ENCODE assay signal across 18 cellular contexts in the genomic region with DNA sequence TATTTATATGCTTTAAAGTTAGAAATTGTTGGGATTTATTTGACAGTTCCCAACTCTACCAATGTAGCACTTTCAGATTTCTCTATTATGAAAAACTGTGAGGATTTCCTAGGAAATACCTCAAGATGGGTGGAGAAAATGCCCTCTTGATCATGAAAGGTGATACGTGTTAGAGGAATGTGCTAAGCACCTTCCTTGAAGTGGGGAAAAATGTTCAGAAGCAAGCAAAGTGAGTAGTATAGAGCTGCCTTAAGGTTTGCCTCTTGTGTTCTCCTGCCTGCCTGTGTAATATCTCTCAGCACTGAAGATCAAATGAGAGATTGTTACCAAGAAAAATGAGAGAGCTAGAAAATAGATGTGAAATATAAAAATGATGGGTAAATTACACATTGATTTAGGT. TPM values are rescaled to one million over a fixed set of nuclear protein-coding genes. Genes with fewer than 3 reads are reported as not detected.
DNase-seq lines count a peak whose midpoint lies in the region; ATAC-seq and TF ChIP-seq lines count a peak whose summit lies in the region.
"Had no signal": no experiment of that assay in that cellular context is flagged by ENCODE, and none has a peak within 500 bp of the region (broad histone marks: within the 10 kb centered on the region; RNA-seq: fewer than 3 reads in every experiment).

No MANE protein-coding gene starts in this region.

- peaks cover 59% of the 10 kb centered on the region for H3K4me1 ChIP-seq in RWPE2 (ENCODE audit: insufficient read depth, poor library complexity, severe bottlenecking)
- H3K4me1 ChIP-seq in thoracic aorta (ENCODE audit: control insufficient read depth in 1 of 2, low read depth in 2 of 2): peaks cover 48 to 59% of the 10 kb centered on the region in 2 donors
- H3K4me1 ChIP-seq: BLaER1 treated with 17β-estradiol and CSF1 and Interleukin-3, amounts not matched to agents 10 nM and 100 nM had no signal

- H3K4me1 Mint-ChIP-seq in HFFc6 (ENCODE audit: low read depth): peaks cover 69% of the 10 kb centered on the region
- no peaks in the 10 kb centered on the region for H3K4me1 Mint-ChIP-seq in activated CD4-positive, alpha-beta T cell treated with anti-CD3 and anti-CD28 coated beads, Interleukin-2, amount 10 ng/mL, durations not matched to agents 24 days and 14 days
- H3K4me1 Mint-ChIP-seq: activated CD4-positive, alpha-beta T cell treated with anti-CD3 and anti-CD28 coated beads, Interleukin-2, amount 10 ng/mL, durations not matched to agents 7 days and 5 days; naive thymus-derived CD4-positive, alpha-beta T cell had no signal

- H3K27ac ChIP-seq in RWPE2 (ENCODE audit: poor library complexity, severe bottlenecking): peak overlapping the region; percentile 85
- peak overlapping the region; percentile 12 to 94 for H3K27ac ChIP-seq in thoracic aorta
- H3K27ac ChIP-seq: BLaER1 treated with 17β-estradiol and CSF1 and Interleukin-3, amounts not matched to agents 10 nM and 100 nM; brain microvascular endothelial cell; suprapubic skin had no signal

- no peak overlapping the region for H3K4me3 ChIP-seq in RWPE2 (ENCODE audit: severe bottlenecking)
- no peak overlapping the region for H3K4me3 ChIP-seq in thoracic aorta
- H3K4me3 ChIP-seq: BLaER1 treated with 17β-estradiol and CSF1 and Interleukin-3, amounts not matched to agents 10 nM and 100 nM; suprapubic skin had no signal

- H3K9me3 Mint-ChIP-seq in HFFc6: no peaks in the 10 kb centered on the region
- H3K9me3 Mint-ChIP-seq in activated CD4-positive, alpha-beta T cell treated with anti-CD3 and anti-CD28 coated beads, Interleukin-2, amount 10 ng/mL, durations not matched to agents 24 days and 14 days: no peaks in the 10 kb centered on the region
- H3K9me3 Mint-ChIP-seq: activated CD4-positive, alpha-beta T cell treated with anti-CD3 and anti-CD28 coated beads, Interleukin-2, amount 10 ng/mL, durations not matched to agents 7 days and 5 days had no signal

- peak overlapping the region; percentile 9; the same call in 1 of the 2 replicates for H3K4me3 Mint-ChIP-seq in HFFc6
- H3K4me3 Mint-ChIP-seq in activated CD4-positive, alpha-beta T cell treated with anti-CD3 and anti-CD28 coated beads, Interleukin-2, amount 10 ng/mL, durations not matched to agents 24 days and 14 days: no peak overlapping the region
- H3K4me3 Mint-ChIP-seq: activated CD4-positive, alpha-beta T cell treated with anti-CD3 and anti-CD28 coated beads, Interleukin-2, amount 10 ng/mL, durations not matched to agents 7 days and 5 days; naive thymus-derived CD4-positive, alpha-beta T cell had no signal

- peaks cover 41% of the 10 kb centered on the region for H3K36me3 Mint-ChIP-seq in HFFc6 (ENCODE audit: low read depth)
- no peaks in the 10 kb centered on the region for H3K36me3 Mint-ChIP-seq in activated CD4-positive, alpha-beta T cell treated with anti-CD3 and anti-CD28 coated beads, Interleukin-2, amount 10 ng/mL, durations not matched to agents 24 days and 14 days (ENCODE audit: low read depth)
- H3K36me3 Mint-ChIP-seq: naive thymus-derived CD4-positive, alpha-beta T cell had no signal

- peaks cover 52% of the 10 kb centered on the region for H3K36me3 ChIP-seq in RWPE2 (ENCODE audit: low read depth)
- peaks cover under 1% of the 10 kb centered on the region for H3K36me3 ChIP-seq in thoracic aorta

- H3K9me3 ChIP-seq in RWPE2 (ENCODE audit: severe bottlenecking) (no peaks in the 10 kb centered on the region), thoracic aorta (no peaks in the 10 kb centered on the region)
- H3K9me3 ChIP-seq: BLaER1 treated with 17β-estradiol and CSF1 and Interleukin-3, amounts not matched to agents 10 nM and 100 nM; suprapubic skin had no signal

- intact Hi-C loops in activated CD4-positive, alpha-beta T cell treated with anti-CD3 and anti-CD28 coated beads, Interleukin-2, amount 10 ng/mL, durations not matched to agents 24 days and 14 days (cut with micrococcal nuclease): no loop called here

- no peak for DNase-seq in HFFc6
- no peak for DNase-seq in RWPE2 (ENCODE audit: low spot score)
- DNase-seq in iPS-NIHi7 (ENCODE audit: extremely low spot score): peak; percentile 19
- no peak for DNase-seq in thoracic aorta (ENCODE audit: low spot score)
- DNase-seq in SIG-M5 treated with dmso at 0.1 percent for 504 hours (lab: John Stamatoyannopoulos, UW; ENCODE audit: unreplicated experiment): no peak
- no peak for DNase-seq in stimulated activated naive CD8-positive, alpha-beta T cell treated with anti-CD3 and anti-CD28 coated beads, Interleukin-15, Interleukin-2, amounts not matched to agents 100 U/mL and 50 U/mL, for 24 hours
- DNase-seq in activated CD4-positive, alpha-beta T cell treated with anti-CD3 and anti-CD28 coated beads, Interleukin-2, amount 10 ng/mL, durations not matched to agents 24 days and 14 days: no peak
- DNase-seq: activated CD4-positive, alpha-beta T cell treated with anti-CD3 and anti-CD28 coated beads, Interleukin-2, amount 10 ng/mL, durations not matched to agents 7 days and 5 days; activated naive CD4-positive, alpha-beta T cell treated with anti-CD3 and anti-CD28 coated beads, Interleukin-2, amount 50 U/mL, for 16 hours; brain microvascular endothelial cell; effector CD4-positive, alpha-beta T cell; left ventricle myocardium superior; naive thymus-derived CD4-positive, alpha-beta T cell; NCI-H774; stimulated activated CD4-positive, alpha-beta T cell treated with anti-CD3 and anti-CD28 coated beads, Interleukin-1b, Interleukin-23, amount 100 ng/mL, for 48 hours had no signal

- peak overlapping the region; percentile 57 for H3K27ac Mint-ChIP-seq in HFFc6
- no peak overlapping the region for H3K27ac Mint-ChIP-seq in activated CD4-positive, alpha-beta T cell treated with anti-CD3 and anti-CD28 coated beads, Interleukin-2, amount 10 ng/mL, durations not matched to agents 24 days and 14 days
- H3K27ac Mint-ChIP-seq: activated CD4-positive, alpha-beta T cell treated with anti-CD3 and anti-CD28 coated beads, Interleukin-2, amount 10 ng/mL, durations not matched to agents 7 days and 5 days; naive thymus-derived CD4-positive, alpha-beta T cell had no signal

- 0 out of 2 replicates have a peak, but pooled peaks cover 2% of the 10 kb centered on the region for H3K27me3 Mint-ChIP-seq in HFFc6 (ENCODE audit: insufficient read depth)
- peaks cover 2% of the 10 kb centered on the region for H3K27me3 Mint-ChIP-seq in activated CD4-positive, alpha-beta T cell treated with anti-CD3 and anti-CD28 coated beads, Interleukin-2, amount 10 ng/mL, durations not matched to agents 24 days and 14 days

- no peak for TF ChIP-seq CTCF in HFFc6 (IDR thresholded peaks at IDR 0.05)
- TF ChIP-seq CTCF in RWPE2 (IDR thresholded peaks at IDR 0.05; ENCODE audit: poor library complexity, severe bottlenecking): no peak
- no peak for TF ChIP-seq CTCF in thoracic aorta (IDR thresholded peaks at IDR 0.05)

- no peaks in the 10 kb centered on the region for H3K27me3 ChIP-seq in RWPE2 (ENCODE audit: insufficient read depth, poor library complexity, severe bottlenecking)
- H3K27me3 ChIP-seq in thoracic aorta (replicated peaks; ENCODE audit: insufficient read depth): no peaks in the 10 kb centered on the region
- H3K27me3 ChIP-seq: BLaER1 treated with 17β-estradiol and CSF1 and Interleukin-3, amounts not matched to agents 10 nM and 100 nM; brain microvascular endothelial cell; suprapubic skin had no signal

- ATAC-seq in RWPE2 (ENCODE audit: low read depth) (peak; percentile 88), thoracic aorta (ENCODE audit: insufficient number of reproducible peaks, low FRiP score, low read depth) (no peak)
- no peak for ATAC-seq in stimulated activated naive CD8-positive, alpha-beta T cell treated with anti-CD3 and anti-CD28 coated beads, Interleukin-15, Interleukin-2, amounts not matched to agents 100 U/mL and 50 U/mL, for 24 hours
- ATAC-seq: left ventricle myocardium superior; naive thymus-derived CD4-positive, alpha-beta T cell; Right ventricle myocardium inferior had no signal

RNA-seq across cellular contexts. Expression of a gene that starts 58.2 kb away (rescaled TPM):
- total RNA-seq in HFFc6 (2021; fragmentation: NEBNext Ultra II Directional; extraction: Animal tissue kit (Norgen Biotek cat#: 25700)): 100 to 1,000 TPM; 120 to 159 (median 133) TPM
- 100 to 1,000 TPM; 355 to 434 TPM for total RNA-seq in thoracic aorta
- total RNA-seq in activated CD4-positive, alpha-beta T cell treated with anti-CD3 and anti-CD28 coated beads, Interleukin-2, amount 10 ng/mL, durations not matched to agents 24 days and 14 days: not detected in 2 replicates
- total RNA-seq: activated CD4-positive, alpha-beta T cell treated with anti-CD3 and anti-CD28 coated beads, Interleukin-2, amount 10 ng/mL, durations not matched to agents 7 days and 5 days had no signal

Comparison
In these comparisons a context has a peak if more than half of its experiments do, and no peak if none do; other contexts are left out.
1. RNA of a gene that starts 58.2 kb away (total RNA-seq): 355 to 434 TPM in thoracic aorta and 120 to 159 TPM in HFFc6; not detected in activated CD4-positive, alpha-beta T cell treated with anti-CD3 and anti-CD28 coated beads, Interleukin-2, amount 10 ng/mL, durations not matched to agents 24 days and 14 days; every median in the first group is over 100 times any median in the second.